Comparison of ENCODE assay signal across 8 cellular contexts in the genomic region with DNA sequence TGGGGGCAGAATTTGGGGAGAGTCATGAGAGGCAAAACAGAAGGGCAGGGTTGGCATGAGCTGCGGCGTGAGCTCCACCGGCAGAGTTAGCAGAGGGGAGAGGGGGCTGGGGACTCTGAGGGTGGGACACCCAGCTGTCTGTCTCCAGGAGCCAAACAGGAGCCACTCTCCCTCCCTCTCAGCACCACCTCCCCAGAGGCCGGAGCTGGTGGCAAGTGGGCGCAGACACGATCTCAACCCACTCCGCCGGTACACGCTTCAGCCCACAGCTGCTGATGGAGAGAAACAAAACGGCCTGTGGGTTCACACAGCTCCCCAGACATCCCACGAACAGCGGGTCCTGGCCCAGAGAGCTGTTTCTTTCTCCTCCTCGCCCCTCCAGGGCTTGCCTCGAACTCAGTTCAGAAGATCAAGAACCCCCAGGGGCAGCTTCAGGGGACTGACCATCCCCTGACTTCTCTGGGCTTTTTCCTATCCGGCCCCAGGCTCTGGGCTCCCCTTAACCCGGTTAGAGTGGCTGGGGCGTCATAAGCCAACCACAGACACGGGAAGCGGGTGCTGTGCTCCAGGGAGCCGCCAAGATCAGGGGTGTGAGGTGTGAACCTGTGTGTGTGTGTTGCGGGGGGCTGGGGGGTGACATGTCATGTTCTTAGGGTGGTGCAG. TPM values are rescaled to one million over a fixed set of nuclear protein-coding genes. Genes with fewer than 3 reads are reported as not detected.
A peak's percentile ranks its signal among the peaks of the same experiment; 100 is the strongest.
DNase-seq lines count a peak whose midpoint lies in the region; ATAC-seq and TF ChIP-seq lines count a peak whose summit lies in the region.

No MANE protein-coding gene starts in this region.

- peak overlapping the region; percentile 80 for H3K27ac ChIP-seq in KMS-11
- peak overlapping the region; percentile 57 for H3K27ac ChIP-seq in psoas muscle

- 67 to 74% (median 68%) methylated on average over 19 to 21 of the region's 21 CpGs for WGBS in psoas muscle, 3 donors

- peak overlapping the region; percentile 69 for H3K4me2 ChIP-seq in KMS-11

- H3K27ac Mint-ChIP-seq in chondrocyte (ENCODE audit: unreplicated experiment), result peak overlapping the region; percentile 89

- H3K9me3 ChIP-seq in psoas muscle, result no peaks in the 10 kb centered on the region

- H3K79me2 ChIP-seq in KMS-11 (ENCODE audit: insufficient read depth, low read depth), result peaks cover 37% of the 10 kb centered on the region; the same call in 1 of the 2 replicates

- H4K20me1 ChIP-seq in KMS-11 (ENCODE audit: insufficient read depth), result no peaks in the 10 kb centered on the region

- intact Hi-C loops in psoas muscle (cut with DNase I), result no loop called here

- H3K4me1 ChIP-seq in KMS-11 (ENCODE audit: low read depth, poor library complexity, severe bottlenecking) (peaks cover 98% of the 10 kb centered on the region), psoas muscle (peaks cover 43% of the 10 kb centered on the region)

- peak overlapping the region; percentile 47 for H3K4me3 ChIP-seq in KMS-11 (IDR thresholded peaks at IDR 0.05; ENCODE audit: insufficient read depth, low read depth, low read length)
- no peak overlapping the region for H3K4me3 ChIP-seq in psoas muscle
- no peak overlapping the region for H3K4me3 ChIP-seq in H7 (ENCODE audit: insufficient read depth, low read depth, low read length)

- TF ChIP-seq CTCF in KMS-11 (conservative IDR thresholded peaks at IDR 0.05; ENCODE audit: low read depth, low read length) (no peak), chondrocyte (IDR thresholded peaks at IDR 0.05) (no peak), psoas muscle (IDR thresholded peaks at IDR 0.05) (no peak)

- H3K27me3 ChIP-seq in KMS-11 (ENCODE audit: insufficient read depth, low read depth), result no peaks in the 10 kb centered on the region
- no peaks in the 10 kb centered on the region for H3K27me3 ChIP-seq in psoas muscle (ENCODE audit: insufficient read depth in 3 of 3, low read length in 2 of 3)
- H3K27me3 ChIP-seq in H7 (ENCODE audit: control insufficient read depth, insufficient read depth, low read length), result no peaks in the 10 kb centered on the region

- H3K9me3 Mint-ChIP-seq in chondrocyte (ENCODE audit: low read depth), result no peaks in the 10 kb centered on the region

- H3K36me3 ChIP-seq in KMS-11 (ENCODE audit: insufficient read depth) (no peaks in the 10 kb centered on the region), psoas muscle (ENCODE audit: insufficient read depth in 1 of 2, low read depth in 1 of 2) (no peaks in the 10 kb centered on the region), H7 (replicated peaks; ENCODE audit: control insufficient read depth, insufficient read depth, low read length) (no peaks in the 10 kb centered on the region)

- no peaks in the 10 kb centered on the region for H3K27me3 Mint-ChIP-seq in chondrocyte (ENCODE audit: low read depth)

- no peak for DNase-seq in chondrocyte (ENCODE audit: low spot score)
- no peak for DNase-seq in psoas muscle
- no peak for DNase-seq in HuH-7 (ENCODE audit: low spot score)
- DNase-seq in H7, result no peak
- no peak for DNase-seq in GDM1 (lab: John Stamatoyannopoulos, UW)

- H3K4me3 Mint-ChIP-seq in chondrocyte (ENCODE audit: unreplicated experiment), result no peak overlapping the region

- peak overlapping the region; percentile 53 for H3K9ac ChIP-seq in KMS-11

- no peaks in the 10 kb centered on the region for H3K36me3 Mint-ChIP-seq in chondrocyte (ENCODE audit: low read depth)

- no peak overlapping the region for H2AFZ ChIP-seq in KMS-11 (ENCODE audit: low read depth)

- ATAC-seq in GM18502 (IDR thresholded peaks at IDR 0.05; ENCODE audit: poor library complexity, unreplicated experiment) (peak; percentile 11), psoas muscle (no peak), GM21381 (IDR thresholded peaks at IDR 0.05; ENCODE audit: unreplicated experiment) (no peak)

- H3K4me1 Mint-ChIP-seq in chondrocyte (ENCODE audit: low read depth), result peaks cover 27% of the 10 kb centered on the region

RNA-seq across cellular contexts. Expression of a gene that starts 7.6 kb away (rescaled TPM):
- total RNA-seq in chondrocyte, result 4.7 to 5.4 TPM (median 4.9 TPM) in 3 replicates
- 10 to 100 TPM in 3 of 4 donors, 1 to 10 TPM in 1; 6.6 to 23.1 (median 12.4) TPM for total RNA-seq in psoas muscle
- polyA plus RNA-seq in psoas muscle, result 10 to 100 TPM; 11.2 to 14.7 (median 13.9) TPM
- 23.0 and 34.3 TPM in 2 replicates for total RNA-seq in H7 (2014; rRNA removed; shearing (Covaris generic))

RNA-seq across cellular contexts. Expression of a gene that starts 26.2 kb away (rescaled TPM):
- total RNA-seq in chondrocyte (not detected in 3 replicates), psoas muscle (not detected)
- polyA plus RNA-seq in psoas muscle, result under 1 TPM in 2 of 3 donors, not detected in 1; 0.09 to 0.13 TPM
- 0.17 TPM in 1 of 2 replicates, not detected in the other for total RNA-seq in H7 (2014; rRNA removed; shearing (Covaris generic))

RNA-seq across cellular contexts. Expression of a gene that starts 40.7 kb away (rescaled TPM):
- total RNA-seq in chondrocyte (20.0 to 22.1 TPM (median 22.0 TPM) in 3 replicates), psoas muscle (10 to 100 TPM; 37.3 to 45.5 (median 39.7) TPM)
- 10 to 100 TPM; 11.6 to 23.9 (median 12.3) TPM for polyA plus RNA-seq in psoas muscle
- total RNA-seq in H7 (2014; rRNA removed; shearing (Covaris generic)), result 52.2 and 58.7 TPM in 2 replicates

RNA-seq across cellular contexts. Expression of a gene that starts 43.9 kb away (rescaled TPM):
- total RNA-seq in chondrocyte, result 0.48 to 5.4 TPM (median 4.6 TPM) in 3 replicates
- total RNA-seq in psoas muscle, result 10 to 100 TPM in 3 of 4 donors, 1 to 10 TPM in 1; 9.5 to 14.6 (median 11.9) TPM
- 10 to 100 TPM in 1 of 3 donors, 1 to 10 TPM in 2; 6.4 to 12.6 (median 8.1) TPM for polyA plus RNA-seq in psoas muscle
- 1.4 and 3.5 TPM in 2 replicates for total RNA-seq in H7 (2014; rRNA removed; shearing (Covaris generic))

RNA-seq across cellular contexts. Expression of a gene that starts 46.2 kb away (rescaled TPM):
- total RNA-seq in chondrocyte (0.55 to 1.0 TPM (median 0.92 TPM) in 3 replicates), psoas muscle (1 to 10 TPM in 2 of 4 donors, under 1 TPM in 2; 0.18 to 1.7 (median 1.0) TPM)
- 1 to 10 TPM; 1.2 to 1.6 (median 1.3) TPM for polyA plus RNA-seq in psoas muscle
- total RNA-seq in H7 (2014; rRNA removed; shearing (Covaris generic)), result 0.70 and 0.83 TPM in 2 replicates
